Comparison of ENCODE assay signal across 10 cellular contexts in genomic region chr1:79042117-79042516, GRCh38. TPM values are rescaled to one million over a fixed set of nuclear protein-coding genes. Genes with fewer than 3 reads are reported as not detected.
DNase-seq lines count a peak whose midpoint lies in the region; ATAC-seq, FAIRE-seq and TF ChIP-seq lines count a peak whose summit lies in the region.
"Had no signal": no experiment of that assay in that cellular context is flagged by ENCODE, and none has a peak within 500 bp of the region (broad histone marks: within the 10 kb centered on the region; RNA-seq: fewer than 3 reads in every experiment).

No MANE protein-coding gene starts in this region.

- H3K9me3 ChIP-seq in sigmoid colon, result no peaks in the 10 kb centered on the region
- H3K9me3 ChIP-seq in Peyer's patch, result peaks cover 0 to 2% (median 0%) of the 10 kb centered on the region in 4 donors

- DNase-seq in ELR (ENCODE audit: low read depth) (peak; percentile 83), bronchial epithelial cell (ENCODE audit: low read depth) (peak; percentile 64), sigmoid colon (no peak), C1 segment of cervical spinal cord (lab: John Stamatoyannopoulos, UW) (no peak), Peyer's patch (no peak), COLO829 (ENCODE audit: low spot score) (no peak)
- DNase-seq: activated CD8-positive, alpha-beta memory T cell treated with anti-CD3 and anti-CD28 coated beads, Interleukin-2, amount 10 ng/mL, durations not matched to agents 7 days and 5 days; DND-41 had no signal

- TF ChIP-seq EP300 in sigmoid colon (IDR thresholded peaks at IDR 0.05), result no peak

- H3K27ac ChIP-seq in sigmoid colon (no peak overlapping the region), Peyer's patch (no peak overlapping the region)

- H3K27me3 ChIP-seq in bronchial epithelial cell (ENCODE audit: control insufficient read depth, insufficient read depth, low read length) (no peaks in the 10 kb centered on the region), sigmoid colon (no peaks in the 10 kb centered on the region), Peyer's patch (no peaks in the 10 kb centered on the region)

- H3K36me3 ChIP-seq in bronchial epithelial cell (ENCODE audit: control insufficient read depth, insufficient read depth, low read length) (no peaks in the 10 kb centered on the region), sigmoid colon (no peaks in the 10 kb centered on the region), Peyer's patch (no peaks in the 10 kb centered on the region)

- FAIRE-seq in bronchial epithelial cell (lab: Jason Lieb, UNC), result no peak

- WGBS in sigmoid colon, 2 donors, result 26 to 45% methylated on average over 2 of the region's 2 CpGs

- H3K4me1 ChIP-seq in sigmoid colon (no peaks in the 10 kb centered on the region), Peyer's patch (no peaks in the 10 kb centered on the region)

- no peak overlapping the region for H3K4me3 ChIP-seq in bronchial epithelial cell (ENCODE audit: low read depth, low read length)
- H3K4me3 ChIP-seq in sigmoid colon, result no peak overlapping the region
- no peak overlapping the region for H3K4me3 ChIP-seq in Peyer's patch

- no peak for TF ChIP-seq POLR2A in sigmoid colon (IDR thresholded peaks at IDR 0.05)
- TF ChIP-seq POLR2A in Peyer's patch (IDR thresholded peaks at IDR 0.05), result no peak

- intact Hi-C loops in sigmoid colon (cut with DNase I), result no loop called here

- TF ChIP-seq CTCF in bronchial epithelial cell (IDR thresholded peaks at IDR 0.05; ENCODE audit: insufficient read depth, low read length, severe bottlenecking) (no peak), sigmoid colon (IDR thresholded peaks at IDR 0.05) (no peak), Peyer's patch (IDR thresholded peaks at IDR 0.05) (no peak)

- ATAC-seq in GM21515 (IDR thresholded peaks at IDR 0.05; ENCODE audit: unreplicated experiment), result peak; percentile 58
- ATAC-seq in HG03439 (IDR thresholded peaks at IDR 0.05; ENCODE audit: unreplicated experiment), result peak; percentile 49
- ATAC-seq: activated CD8-positive, alpha-beta memory T cell treated with anti-CD3 and anti-CD28 coated beads, Interleukin-2, amount 10 ng/mL, durations not matched to agents 7 days and 5 days had no signal

RNA-seq across cellular contexts. Expression of gene ADGRL4, which starts 35.6 kb away (rescaled TPM):
- not detected in 2 replicates for total RNA-seq in bronchial epithelial cell
- 1 to 10 TPM; 6.7 to 9.3 (median 8.1) TPM for total RNA-seq in sigmoid colon
- 1 to 10 TPM in 1 of 3 donors, under 1 TPM in 2; 0.60 to 4.4 (median 0.92) TPM for polyA plus RNA-seq in sigmoid colon
- 1 to 10 TPM; 3.1 to 6.6 (median 4.1) TPM for total RNA-seq in Peyer's patch
- total RNA-seq: activated CD8-positive, alpha-beta memory T cell treated with anti-CD3 and anti-CD28 coated beads, Interleukin-2, amount 10 ng/mL, durations not matched to agents 7 days and 5 days had no signal

Comparison
In these comparisons a context has a peak if more than half of its experiments do, and no peak if none do; other contexts are left out.
1. DNase-seq: peak in ELR (single experiment) and bronchial epithelial cell (single experiment); none in sigmoid colon (single experiment), C1 segment of cervical spinal cord (0 of 14), Peyer's patch (0 of 3) and COLO829 (single experiment).